9 cellular contexts compared by ENCODE assay signal in the genomic region with DNA sequence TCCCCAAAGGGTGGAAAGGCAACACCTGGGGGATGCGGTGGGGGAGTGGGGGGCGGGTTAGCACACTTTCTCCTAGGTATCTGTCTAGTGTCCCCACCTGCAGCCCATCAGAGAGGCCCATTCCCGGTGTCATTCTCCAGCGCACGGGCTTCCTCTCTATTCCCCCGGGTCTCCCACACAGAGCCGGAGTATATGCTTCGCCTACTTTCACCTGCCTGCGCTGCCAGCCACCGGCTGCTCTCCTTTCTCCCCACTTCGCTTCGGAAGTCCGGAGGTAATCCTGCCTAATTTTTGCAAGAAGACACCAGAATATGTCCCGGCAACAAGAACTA. TPM values are rescaled to one million over a fixed set of nuclear protein-coding genes. Genes with fewer than 3 reads are reported as not detected.
DNase-seq lines count a peak whose midpoint lies in the region; ATAC-seq and TF ChIP-seq lines count a peak whose summit lies in the region.
"Had no signal": no experiment of that assay in that cellular context is flagged by ENCODE, and none has a peak within 500 bp of the region (broad histone marks: within the 10 kb centered on the region; RNA-seq: fewer than 3 reads in every experiment).

No MANE protein-coding gene starts in this region.

- H4K91ac ChIP-seq in neuronal stem cell (ENCODE audit: low read depth, low read length, poor library complexity) = no peak overlapping the region

- H3K4me2 ChIP-seq in DOHH2 (ENCODE audit: low read length) (peak overlapping the region; percentile 58), neuronal stem cell (ENCODE audit: insufficient read depth, low read length, poor library complexity, severe bottlenecking) (peak overlapping the region; percentile 90)

- H2AK5ac ChIP-seq in neuronal stem cell (ENCODE audit: low read depth, low read length) = no peak overlapping the region

- peaks cover 16% of the 10 kb centered on the region for H3K27me3 ChIP-seq in DOHH2 (ENCODE audit: control insufficient read depth, low read length)
- peaks cover 0 to 50% (median 20%) of the 10 kb centered on the region in 3 experiments for H3K27me3 ChIP-seq in neuronal stem cell (ENCODE audit: control insufficient read depth in 3 of 3, insufficient read depth in 3 of 3, low read depth in 1 of 3, low read length in 3 of 3)
- peaks cover 0 to 65% (median 45%) of the 10 kb centered on the region in 7 donors for H3K27me3 ChIP-seq in heart right ventricle

- H3K4me1 ChIP-seq in DOHH2 (ENCODE audit: control insufficient read depth, low read length) (peaks cover 13% of the 10 kb centered on the region), neuronal stem cell (ENCODE audit: control insufficient read depth in 2 of 2, insufficient read depth in 1 of 2, low read depth in 1 of 2, low read length in 2 of 2) (peaks cover 0 to 2% of the 10 kb centered on the region in 2 donors), heart right ventricle (peaks cover 0 to 4% (median 0%) of the 10 kb centered on the region in 9 donors)

- no peak overlapping the region for H4K8ac ChIP-seq in neuronal stem cell (ENCODE audit: low read depth, low read length)

- H3K36me3 ChIP-seq in DOHH2 (ENCODE audit: control insufficient read depth, low read length) = no peaks in the 10 kb centered on the region
- no peaks in the 10 kb centered on the region for H3K36me3 ChIP-seq in neuronal stem cell (replicated peaks in 1 of 2; ENCODE audit: control insufficient read depth in 2 of 2, insufficient read depth in 2 of 2, low read length in 2 of 2)
- no peaks in the 10 kb centered on the region for H3K36me3 ChIP-seq in heart right ventricle

- H3K27me3 Mint-ChIP-seq in brain = peaks cover 30% of the 10 kb centered on the region

- no peak overlapping the region for H3K18ac ChIP-seq in neuronal stem cell (ENCODE audit: low read length)

- peak overlapping the region; percentile 63 for H3K4me3 ChIP-seq in DOHH2 (ENCODE audit: low read length)
- H3K4me3 ChIP-seq in neuronal stem cell (ENCODE audit: low read length in 2 of 2) = peak overlapping the region; percentile 52 to 90
- H3K4me3 ChIP-seq in heart right ventricle = peak overlapping the region in 2 of 10 donors; percentile 46 to 51

- peak; percentile 6 for ATAC-seq in HG02588 (IDR thresholded peaks at IDR 0.05; ENCODE audit: unreplicated experiment)
- no peak for ATAC-seq in heart right ventricle

- no peak overlapping the region for H2BK120ac ChIP-seq in neuronal stem cell (ENCODE audit: low read depth, low read length)

- peaks cover 20% of the 10 kb centered on the region for H3K4me1 Mint-ChIP-seq in brain

- no peaks in the 10 kb centered on the region for H3K36me3 Mint-ChIP-seq in brain

- H3K9me3 Mint-ChIP-seq in brain = no peaks in the 10 kb centered on the region

- H4K20me1 ChIP-seq in DOHH2 (ENCODE audit: control insufficient read depth, insufficient read depth, low read depth, low read length) = no peaks in the 10 kb centered on the region

- no peaks in the 10 kb centered on the region for H3K9me2 ChIP-seq in DOHH2 (replicated peaks; ENCODE audit: control insufficient read depth, low read length)

- TF ChIP-seq CTCF in DOHH2 (IDR thresholded peaks at IDR 0.05; ENCODE audit: low read depth, low read length, poor library complexity, severe bottlenecking) = no peak
- TF ChIP-seq CTCF in brain (conservative IDR thresholded peaks at IDR 0.05) = no peak
- no peak for TF ChIP-seq CTCF in heart right ventricle (IDR thresholded peaks at IDR 0.05)

- H3K4ac ChIP-seq in neuronal stem cell (ENCODE audit: low read length) = no peak overlapping the region

- H3K14ac ChIP-seq in neuronal stem cell (ENCODE audit: low read length) = no peak overlapping the region

- no peaks in the 10 kb centered on the region for H3F3A ChIP-seq in DOHH2 (ENCODE audit: control insufficient read depth, insufficient read depth)

- no CpG with 5 or more reads among the region's 14 CpGs for WGBS in neuronal stem cell (ENCODE audit: extremely low coverage in 2 of 2, insufficient read length in 2 of 2, insufficient replicate concordance in 1 of 2), 2 donors
- WGBS in heart right ventricle, 2 donors = 3 to 4% methylated on average over 14 of the region's 14 CpGs

- no peak overlapping the region for H3K9ac ChIP-seq in neuronal stem cell (ENCODE audit: low read depth, low read length, poor library complexity)

- no peaks in the 10 kb centered on the region for H3K9me3 ChIP-seq in DOHH2 (ENCODE audit: control insufficient read depth, insufficient read depth, low read length)
- no peaks in the 10 kb centered on the region for H3K9me3 ChIP-seq in neuronal stem cell (replicated peaks in 1 of 2; ENCODE audit: control insufficient read depth in 2 of 2, insufficient read depth in 1 of 2, low read depth in 1 of 2, low read length in 2 of 2)
- H3K9me3 ChIP-seq in heart right ventricle = no peaks in the 10 kb centered on the region

- intact Hi-C loops in heart right ventricle (cut with DNase I) = no loop called here

- peak overlapping the region; percentile 97 for H2AFZ ChIP-seq in neuronal stem cell (ENCODE audit: low read length)

- no peak overlapping the region for H2BK15ac ChIP-seq in neuronal stem cell (ENCODE audit: low read length)

- H3K23ac ChIP-seq in neuronal stem cell (ENCODE audit: low read depth, low read length, poor library complexity) = no peak overlapping the region

- H3K27ac ChIP-seq in DOHH2 (ENCODE audit: low read depth, low read length) (no peak overlapping the region), neuronal stem cell (replicated peaks; ENCODE audit: low read length) (no peak overlapping the region), heart right ventricle (no peak overlapping the region)

- DNase-seq in neuronal stem cell (ENCODE audit: low spot score) (no peak), foreskin melanocyte (no peak), heart right ventricle (no peak), AG08395 (ENCODE audit: low spot score) (no peak)
- DNase-seq in stimulated activated CD4-positive, alpha-beta T cell treated with anti-CD3 and anti-CD28 coated beads, Interleukin-4, amount 100 ng/mL, for 24 hours = no peak

- no peak overlapping the region for H2BK12ac ChIP-seq in neuronal stem cell (ENCODE audit: low read length)

- H3K79me1 ChIP-seq in neuronal stem cell (ENCODE audit: low read depth, low read length) = no peaks in the 10 kb centered on the region

- no peak overlapping the region for H2BK5ac ChIP-seq in neuronal stem cell (ENCODE audit: low read length)

- peak overlapping the region; percentile 89 to 98 (median 93) for H3K4me3 Mint-ChIP-seq in brain

- H3K79me2 ChIP-seq in DOHH2 (ENCODE audit: control insufficient read depth, low read length) = no peaks in the 10 kb centered on the region

- peak overlapping the region; percentile 41 to 94 (median 84) for H3K27ac Mint-ChIP-seq in brain

RNA-seq across cellular contexts. Expression of a gene that starts 0.9 kb away (rescaled TPM):
- polyA plus RNA-seq in brain (ENCODE audit: insufficient read depth, low read depth, low replicate concordance) (12.1 TPM), heart right ventricle (not detected)
- polyA plus RNA-seq in neuronal stem cell (2013, experiment 1 of 2) = 0.07 TPM
- 0.07 TPM for polyA plus RNA-seq in neuronal stem cell (2013, experiment 2 of 2)
- not detected for total RNA-seq in heart right ventricle
- total RNA-seq: T-helper 1 cell treated with Interleukin-12 subunit alpha and Interleukin-12 subunit beta and Interleukin-4 antibody, amounts not matched to agents 30 ng/mL and 1 ng/mL, for 36 hours had no signal

Comparison
In these comparisons a context has a peak if more than half of its experiments do, and no peak if none do; other contexts are left out.
1. RNA of a gene that starts 0.9 kb away (polyA plus RNA-seq): 12.1 TPM in brain (single experiment); not detected in heart right ventricle; every median in the first group is over 10 times any median in the second.